Comparison of ENCODE assay signal across 24 cellular contexts in genomic region chr10:61021926-61022325, GRCh38.
A peak's percentile ranks its signal among the peaks of the same experiment; 100 is the strongest.
DNase-seq lines count a peak whose midpoint lies in the region; TF ChIP-seq lines count a peak whose summit lies in the region.
"Had no signal": no experiment of that assay in that cellular context is flagged by ENCODE, and none has a peak within 500 bp of the region (broad histone marks: within the 10 kb centered on the region; RNA-seq: fewer than 3 reads in every experiment).

No MANE protein-coding gene starts in this region.

- H3K36me3 ChIP-seq in breast epithelium = no peaks in the 10 kb centered on the region
- H3K36me3 ChIP-seq: HAP-1, MG63, SJCRH30 had no signal

- H3K4me3 ChIP-seq in breast epithelium = no peak overlapping the region
- H3K4me3 ChIP-seq: HAP-1, MG63, PC-9, SJCRH30 had no signal

- intact Hi-C loops in breast epithelium (cut with DNase I; ENCODE audit: low total_unique reads) = no loop called here

- no peaks in the 10 kb centered on the region for H3K27me3 ChIP-seq in breast epithelium
- H3K27me3 ChIP-seq: MG63, SJCRH30 had no signal

- H3K27ac ChIP-seq in caudate nucleus (ENCODE audit: low read depth, low read length) (peak overlapping the region; percentile 4), substantia nigra (ENCODE audit: low read depth, low read length, poor library complexity, severe bottlenecking) (peak overlapping the region; percentile 52), breast epithelium (no peak overlapping the region)
- H3K27ac ChIP-seq: PC-9, SJCRH30 had no signal

- TF ChIP-seq CTCF in breast epithelium (IDR thresholded peaks at IDR 0.05) = no peak

- no peak for TF ChIP-seq POLR2A in breast epithelium (IDR thresholded peaks at IDR 0.05)

- in situ Hi-C loops in G401 (cut with HindIII; ENCODE audit: low sequenced_read_pairs) = no loop called here

- DNase-seq in COLO829 (ENCODE audit: low spot score) (peak; percentile 75), caudate nucleus (lab: John Stamatoyannopoulos, UW) (peak in 1 of 61 donors; percentile 5), inferior parietal cortex (ENCODE audit: extremely low spot score) (peak; percentile 55), substantia nigra (lab: John Stamatoyannopoulos, UW) (no peak), breast epithelium (ENCODE audit: low spot score in 2 of 2) (no peak), COR-L47 (lab: John Stamatoyannopoulos, UW) (no peak), G401 (ENCODE audit: low spot score) (no peak)
- DNase-seq: 8988T, ACHN, DMS53, GOT3, HFFc6, KBM-7, MG63, NCI-H1417 treated with DMSO at 0.1 percent for 48 hours, NCI-H1694 treated with DMSO at 0.1 percent for 48 hours, NCI-H2081 treated with DMSO at 0.1 percent for 48 hours, NCI-H2171, NCI-H226, NCI-H510A treated with DMSO at 0.1 percent for 48 hours, NCI-H774, PC-9, SJCRH30 had no signal

- no peaks in the 10 kb centered on the region for H3K4me1 ChIP-seq in breast epithelium
- H3K4me1 ChIP-seq: HAP-1, SJCRH30 had no signal

- H3K9me3 ChIP-seq in breast epithelium = no peaks in the 10 kb centered on the region
- H3K9me3 ChIP-seq: HAP-1, MG63, SJCRH30 had no signal

Comparison
In these comparisons a context has a peak if more than half of its experiments do, and no peak if none do; other contexts are left out.
1. DNase-seq: peak in COLO829 (single experiment) and inferior parietal cortex (single experiment); none in substantia nigra (0 of 49), breast epithelium (0 of 2), COR-L47 (single experiment) and G401 (single experiment).
2. H3K27ac ChIP-seq: peak in caudate nucleus (single experiment) and substantia nigra (single experiment); none in breast epithelium (0 of 2).